Comparison of ENCODE assay signal across 17 cellular contexts in the genomic region with DNA sequence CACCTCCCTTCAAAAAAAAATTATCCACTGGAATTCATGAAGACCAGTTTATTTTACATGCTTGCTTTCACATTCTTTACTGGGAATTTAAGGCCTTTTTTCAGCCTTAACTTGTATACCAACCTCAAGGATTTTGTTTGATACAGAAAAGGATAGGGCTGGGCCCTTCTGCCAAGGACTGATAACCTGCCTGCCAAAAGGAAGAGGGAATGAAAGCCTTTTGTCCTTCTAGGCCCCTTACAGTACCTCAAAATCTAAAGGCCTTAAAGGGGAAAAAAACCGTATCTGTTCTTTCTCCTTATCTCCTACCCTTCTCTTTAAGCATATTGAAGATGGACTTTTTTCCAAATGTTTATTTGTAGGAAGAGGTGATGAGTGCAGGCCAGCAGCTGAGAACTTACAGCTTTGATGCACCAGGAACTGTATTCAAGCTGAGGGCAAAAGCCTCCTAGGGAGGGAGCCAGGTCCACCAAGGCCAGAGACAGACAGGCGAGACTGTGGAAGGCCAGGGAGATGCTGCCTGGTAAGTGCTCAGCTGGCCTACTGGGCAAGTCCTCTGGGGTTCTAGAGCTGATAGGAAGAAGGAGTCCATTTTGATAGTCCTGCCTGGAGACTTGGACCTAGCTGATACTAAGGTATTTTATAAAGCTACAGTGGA. TPM values are rescaled to one million over a fixed set of nuclear protein-coding genes. Genes with fewer than 3 reads are reported as not detected.
DNase-seq lines count a peak whose midpoint lies in the region; ATAC-seq and TF ChIP-seq lines count a peak whose summit lies in the region.
"Had no signal": no experiment of that assay in that cellular context is flagged by ENCODE, and none has a peak within 500 bp of the region (broad histone marks: within the 10 kb centered on the region; RNA-seq: fewer than 3 reads in every experiment).

No MANE protein-coding gene starts in this region.

- H3K27ac ChIP-seq in CD8-positive, alpha-beta memory T cell (ENCODE audit: low read depth, low read length) = no peak overlapping the region
- peak overlapping the region; percentile 13 to 51 for H3K27ac ChIP-seq in ascending aorta
- H3K27ac ChIP-seq: body of pancreas had no signal

- H3K36me3 ChIP-seq in CD8-positive, alpha-beta memory T cell (ENCODE audit: insufficient read depth, low read length) = peaks cover 13% of the 10 kb centered on the region
- H3K36me3 ChIP-seq in ascending aorta = peaks cover 35 to 83% of the 10 kb centered on the region in 2 donors

- peaks cover 55 to 57% of the 10 kb centered on the region in 2 donors for H3K36me3 Mint-ChIP-seq in CD14-positive monocyte
- H3K36me3 Mint-ChIP-seq in CD8-positive, alpha-beta memory T cell = peaks cover 7 to 46% (median 15%) of the 10 kb centered on the region in 3 donors
- peaks cover 0 to 40% (median 8%) of the 10 kb centered on the region in 3 donors for H3K36me3 Mint-ChIP-seq in naive thymus-derived CD8-positive, alpha-beta T cell

- no peak overlapping the region for H3K4me3 Mint-ChIP-seq in CD14-positive monocyte
- H3K4me3 Mint-ChIP-seq in CD8-positive, alpha-beta memory T cell = no peak overlapping the region
- H3K4me3 Mint-ChIP-seq in naive thymus-derived CD8-positive, alpha-beta T cell = no peak overlapping the region
- H3K4me3 Mint-ChIP-seq: B cell; IgD-negative memory B cell; T-helper 2 cell treated with Interferon-gamma antibody and Interleukin-4, amounts not matched to agents 5 μg/mL and 100 μg/mL, for 36 hours had no signal

- H3K27me3 ChIP-seq in CD8-positive, alpha-beta memory T cell (ENCODE audit: insufficient read depth, low read length, poor library complexity, severe bottlenecking) = no peaks in the 10 kb centered on the region
- H3K27me3 ChIP-seq in ascending aorta = no peaks in the 10 kb centered on the region
- H3K27me3 ChIP-seq: body of pancreas had no signal

- no peaks in the 10 kb centered on the region for H3K9me3 Mint-ChIP-seq in CD14-positive monocyte
- no peaks in the 10 kb centered on the region for H3K9me3 Mint-ChIP-seq in CD8-positive, alpha-beta memory T cell
- H3K9me3 Mint-ChIP-seq in naive thymus-derived CD8-positive, alpha-beta T cell = no peaks in the 10 kb centered on the region
- H3K9me3 Mint-ChIP-seq: IgD-negative memory B cell; T-helper 2 cell treated with Interferon-gamma antibody and Interleukin-4, amounts not matched to agents 5 μg/mL and 100 μg/mL, for 36 hours had no signal

- peak overlapping the region in 4 of 7 donors; percentile 0 to 57 (median 46) for H3K27ac Mint-ChIP-seq in CD14-positive monocyte
- H3K27ac Mint-ChIP-seq in CD8-positive, alpha-beta memory T cell = peak overlapping the region; percentile 12 to 98 (median 78)
- peak overlapping the region in 7 of 10 donors; percentile 4 to 87 (median 42) for H3K27ac Mint-ChIP-seq in naive thymus-derived CD8-positive, alpha-beta T cell
- H3K27ac Mint-ChIP-seq: B cell, IgD-negative memory B cell had no signal

- no peaks in the 10 kb centered on the region for H3K27me3 Mint-ChIP-seq in CD14-positive monocyte (ENCODE audit: low read depth in 3 of 3)
- H3K27me3 Mint-ChIP-seq in CD8-positive, alpha-beta memory T cell = no peaks in the 10 kb centered on the region
- no peaks in the 10 kb centered on the region for H3K27me3 Mint-ChIP-seq in naive thymus-derived CD8-positive, alpha-beta T cell
- H3K27me3 Mint-ChIP-seq: B cell, IgD-negative memory B cell had no signal

- no peak for ATAC-seq in naive thymus-derived CD8-positive, alpha-beta T cell
- ATAC-seq in GM18511 (IDR thresholded peaks at IDR 0.05; ENCODE audit: unreplicated experiment) (no peak), HG03159 (IDR thresholded peaks at IDR 0.05; ENCODE audit: unreplicated experiment) (no peak)
- ATAC-seq: body of pancreas had no signal

- CTCF ChIA-PET in CD8-positive, alpha-beta memory T cell (lab: Charles Lee) = no interaction called here

- H3K9me3 ChIP-seq in CD8-positive, alpha-beta memory T cell (ENCODE audit: low read length) = no peaks in the 10 kb centered on the region
- no peaks in the 10 kb centered on the region for H3K9me3 ChIP-seq in ascending aorta
- H3K9me3 ChIP-seq: body of pancreas had no signal

- POLR2A ChIA-PET in CD8-positive, alpha-beta memory T cell (lab: Charles Lee) = no interaction called here
- POLR2A ChIA-PET in naive thymus-derived CD8-positive, alpha-beta T cell (lab: Charles Lee) = interaction anchor here (1.3 kb wide), 1 partner anchor 17 kb away, joined by 3 read pairs; no protein-coding TSS in a partner anchor

- DNase-seq in CD14-positive monocyte (ENCODE audit: low spot score) (no peak), ascending aorta (ENCODE audit: low spot score in 2 of 2) (peak in 1 of 2 donors; percentile 42), middle frontal gyrus (ENCODE audit: extremely low spot score, low spot score) (no peak)
- DNase-seq in CD8-positive, alpha-beta memory T cell = no peak
- no peak for DNase-seq in naive thymus-derived CD8-positive, alpha-beta T cell
- DNase-seq: activated CD4-positive, alpha-beta T cell treated with anti-CD3 and anti-CD28 coated beads, Interleukin-2, amount 50 U/mL, for 4 hours; activated effector memory CD4-positive, alpha-beta T cell treated with Interleukin-2 at 50 U/mL for 16 hours; body of pancreas; effector CD4-positive, alpha-beta T cell; SHP77 treated with DMSO at 0.1 percent for 48 hours; stimulated activated CD4-positive, alpha-beta T cell treated with anti-CD3 and anti-CD28 coated beads, Interleukin-2, amount 100 ng/mL, for 48 hours; stimulated activated CD8-positive, alpha-beta memory T cell treated with anti-CD3 and anti-CD28 coated beads, Interleukin-4, amount 100 ng/mL, for 48 hours had no signal

- H3K4me3 ChIP-seq in CD8-positive, alpha-beta memory T cell (ENCODE audit: low read length) = no peak overlapping the region
- no peak overlapping the region for H3K4me3 ChIP-seq in ascending aorta
- H3K4me3 ChIP-seq: body of pancreas had no signal

- TF ChIP-seq CTCF in CD14-positive monocyte (IDR thresholded peaks at IDR 0.05) (no peak), ascending aorta (IDR thresholded peaks at IDR 0.05) (no peak)

- intact Hi-C loops in CD14-positive monocyte (cut with micrococcal nuclease) (no loop called here), ascending aorta (cut with DNase I) (no loop called here)

- peaks cover 11% of the 10 kb centered on the region for H3K4me1 Mint-ChIP-seq in CD14-positive monocyte
- peaks cover 37 to 51% (median 42%) of the 10 kb centered on the region in 3 donors for H3K4me1 Mint-ChIP-seq in CD8-positive, alpha-beta memory T cell
- peaks cover 20 to 44% (median 35%) of the 10 kb centered on the region in 4 donors for H3K4me1 Mint-ChIP-seq in naive thymus-derived CD8-positive, alpha-beta T cell

- peaks cover 14% of the 10 kb centered on the region for H3K4me1 ChIP-seq in CD8-positive, alpha-beta memory T cell (ENCODE audit: insufficient read depth, low read length)
- H3K4me1 ChIP-seq in ascending aorta = no peaks in the 10 kb centered on the region

RNA-seq across cellular contexts. Expression of a gene that starts 31.8 kb away (rescaled TPM):
- under 1 TPM; 0.30 to 0.60 TPM for polyA plus RNA-seq in CD14-positive monocyte
- under 1 TPM in 1 of 2 experiments, not detected in 1; 0.18 TPM for total RNA-seq in CD8-positive, alpha-beta memory T cell
- polyA plus RNA-seq in CD8-positive, alpha-beta memory T cell = 1.0 TPM
- total RNA-seq in ascending aorta = 25.3 TPM
- under 1 TPM; 0.22 to 0.86 TPM for total RNA-seq in naive thymus-derived CD8-positive, alpha-beta T cell
- under 1 TPM in 2 of 3 donors, not detected in 1; 0.34 to 0.67 TPM for polyA plus RNA-seq in naive thymus-derived CD8-positive, alpha-beta T cell
- total RNA-seq: B cell had no signal

RNA-seq across cellular contexts. Expression of a gene that starts 39.8 kb away (rescaled TPM):
- polyA plus RNA-seq in CD14-positive monocyte = 100 to 1,000 TPM; 147 to 160 TPM
- total RNA-seq in CD8-positive, alpha-beta memory T cell = 10 to 100 TPM; 47.7 to 52.7 TPM
- polyA plus RNA-seq in CD8-positive, alpha-beta memory T cell = 154 TPM
- 32.1 TPM for total RNA-seq in ascending aorta
- 100 to 1,000 TPM; 112 to 116 TPM for total RNA-seq in naive thymus-derived CD8-positive, alpha-beta T cell
- polyA plus RNA-seq in naive thymus-derived CD8-positive, alpha-beta T cell = 100 to 1,000 TPM; 134 to 157 (median 153) TPM

Comparison
In these comparisons a context has a peak if more than half of its experiments do, and no peak if none do; other contexts are left out.
1. RNA of a gene that starts 31.8 kb away (total RNA-seq): 25.3 TPM in ascending aorta (single experiment); 0.22 to 0.86 TPM in naive thymus-derived CD8-positive, alpha-beta T cell and 0.18 TPM in CD8-positive, alpha-beta memory T cell; every median in the first group is over 10 times any median in the second.
2. Peak in every context shown above with its lines, with median percentiles within 50 percentile points of each other: H3K27ac Mint-ChIP-seq.